ENCODE assay signal across 1 cellular context in the genomic region with DNA sequence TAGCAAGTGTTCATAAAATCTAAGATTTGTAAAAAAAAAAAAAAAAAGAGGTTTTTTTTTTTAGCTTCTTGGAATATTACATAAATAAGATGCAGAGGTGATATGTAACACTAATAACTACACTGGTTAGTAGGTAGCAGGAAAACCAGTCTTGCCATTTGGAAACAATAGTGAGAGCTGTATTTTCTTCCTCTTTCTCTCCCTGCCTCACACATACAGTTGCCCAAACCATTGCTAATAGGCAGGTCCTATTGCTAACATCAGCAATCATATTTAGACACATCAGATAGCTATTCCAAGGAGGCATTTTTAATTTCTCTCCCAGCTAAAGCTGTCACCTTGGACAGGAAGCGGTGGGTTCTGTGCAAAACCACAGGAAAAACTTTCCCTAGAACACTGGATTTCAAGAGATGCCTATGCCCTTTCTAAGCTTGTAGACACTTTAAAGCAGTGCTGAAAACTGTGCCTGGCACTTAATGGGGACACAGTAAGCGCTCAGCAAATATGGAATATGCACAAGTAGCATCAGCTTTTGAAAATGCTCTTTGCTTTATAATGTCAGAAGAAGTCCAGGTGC.
TF ChIP-seq lines count a peak whose summit lies in the region.

No MANE protein-coding gene starts in this region.

TF ChIP-seq in IMR-90, 13 proteins besides CTCF, POLR2A, EP300 and RAD21 (continued from another document):
- TF ChIP-seq FOS (IDR thresholded peaks at IDR 0.05; ENCODE audit: low read depth, low read length) = no peak
- TF ChIP-seq MXI1 (IDR thresholded peaks at IDR 0.05; ENCODE audit: borderline replicate concordance, low read depth, low read length) = no peak
- no peak for TF ChIP-seq NFE2L2 (IDR thresholded peaks at IDR 0.05; ENCODE audit: low read depth, low read length)
- TF ChIP-seq RFX5 (IDR thresholded peaks at IDR 0.05; ENCODE audit: low read depth, low read length) = no peak
- TF ChIP-seq, protein P1, sequence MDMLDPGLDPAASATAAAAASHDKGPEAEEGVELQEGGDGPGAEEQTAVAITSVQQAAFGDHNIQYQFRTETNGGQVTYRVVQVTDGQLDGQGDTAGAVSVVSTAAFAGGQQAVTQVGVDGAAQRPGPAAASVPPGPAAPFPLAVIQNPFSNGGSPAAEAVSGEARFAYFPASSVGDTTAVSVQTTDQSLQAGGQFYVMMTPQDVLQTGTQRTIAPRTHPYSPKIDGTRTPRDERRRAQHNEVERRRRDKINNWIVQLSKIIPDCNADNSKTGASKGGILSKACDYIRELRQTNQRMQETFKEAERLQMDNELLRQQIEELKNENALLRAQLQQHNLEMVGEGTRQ (IDR thresholded peaks at IDR 0.05; ENCODE audit: low read depth, low read length) = no peak
- TF ChIP-seq SMC3 (IDR thresholded peaks at IDR 0.05; ENCODE audit: low read depth, low read length) = no peak
- no peak for TF ChIP-seq CHD1 (IDR thresholded peaks at IDR 0.05; ENCODE audit: low read depth, low read length)
- no peak for TF ChIP-seq RCOR1 (IDR thresholded peaks at IDR 0.05; ENCODE audit: insufficient replicate concordance, low read length)
- no peak for TF ChIP-seq MAFK (IDR thresholded peaks at IDR 0.05; ENCODE audit: low read depth, low read length)
